Comparison of ENCODE assay signal across 2 cellular contexts in the genomic region with DNA sequence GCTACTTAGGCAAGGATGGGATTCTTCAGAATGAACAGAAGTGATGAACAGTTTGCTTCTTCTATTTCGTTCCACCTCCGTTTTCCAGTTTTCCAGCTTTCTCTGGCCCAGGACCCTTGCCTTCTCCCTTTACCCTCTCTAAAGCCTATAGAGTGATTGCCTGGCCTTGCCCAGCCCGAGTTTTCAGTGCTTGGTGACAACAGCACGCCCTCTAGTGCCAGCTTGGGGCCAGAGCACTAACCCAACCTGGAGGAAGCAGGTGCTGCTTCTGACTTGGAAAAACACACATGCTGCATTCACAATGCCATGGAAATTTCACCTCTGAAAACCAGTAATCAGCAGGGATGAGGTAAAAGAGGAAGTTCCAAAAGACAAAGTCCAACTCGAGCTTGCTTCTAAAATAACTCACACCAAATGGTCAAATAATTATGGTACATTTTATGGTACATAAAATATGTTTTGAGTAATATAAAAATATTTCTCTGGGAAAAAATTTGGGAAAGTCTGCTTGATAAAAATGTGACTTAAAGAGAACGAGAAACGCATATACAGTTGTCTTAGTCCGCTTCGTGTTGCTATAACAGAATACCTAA.
TF ChIP-seq lines count a peak whose summit lies in the region.

No MANE protein-coding gene starts in this region.

TF ChIP-seq in GM23338, 12 proteins besides CTCF, POLR2A, EP300 and RAD21 (continued from another document):
- TF ChIP-seq STAT1 (IDR thresholded peaks at IDR 0.05; ENCODE audit: unreplicated experiment) (no peak), ZNF331 (CRISPR knock-in tag; IDR thresholded peaks at IDR 0.05; ENCODE audit: low read depth) (no peak), POLR2AphosphoS5 (IDR thresholded peaks at IDR 0.05; ENCODE audit: low read depth) (no peak)

TF ChIP-seq in K562, 482 proteins besides CTCF, POLR2A, EP300 and RAD21 (continued from another document):
- TF ChIP-seq CTBP1 (IDR thresholded peaks at IDR 0.05; ENCODE audit: borderline replicate concordance) (0 out of 2 replicates have a peak, but pooled peaks have one; percentile 20), ZNF217 (CRISPR knock-in tag; IDR thresholded peaks at IDR 0.05) (0 out of 2 replicates have a peak, but pooled peaks have one; percentile 25), MEIS2 (IDR thresholded peaks at IDR 0.05; ENCODE audit: partially characterized antibody) (no peak), FUS (optimal IDR thresholded peaks at IDR 0.05; ENCODE audit: low read depth, low read length) (no peak), DPF2 (IDR thresholded peaks at IDR 0.05) (no peak), CC2D1A (IDR thresholded peaks at IDR 0.05) (peak; percentile 23; the same call in 1 of the 2 replicates), ZNF589 (CRISPR knock-in tag; IDR thresholded peaks at IDR 0.05; ENCODE audit: low read depth) (no peak), XRCC5 (IDR thresholded peaks at IDR 0.05; ENCODE audit: low read depth, low read length) (peak; percentile 85; the same call in 1 of the 2 replicates), HCFC1 (IDR thresholded peaks at IDR 0.05; ENCODE audit: low read depth, low read length) (no peak), MTA3 (IDR thresholded peaks at IDR 0.05; ENCODE audit: borderline replicate concordance) (peak; percentile 28; the same call in 1 of the 2 replicates), NONO (IDR thresholded peaks at IDR 0.05; ENCODE audit: low read depth in 2 of 2, low read length in 1 of 2) (no peak), SMC3 (conservative IDR thresholded peaks at IDR 0.05; ENCODE audit: insufficient read depth, low read depth, low read length) (peak; percentile 94), RB1 (IDR thresholded peaks at IDR 0.05; ENCODE audit: low read depth) (peak; percentile 60; the same call in 1 of the 2 replicates), MCM2 (IDR thresholded peaks at IDR 0.05; ENCODE audit: low read depth) (no peak), STAG1 (CRISPR knock-in tag; IDR thresholded peaks at IDR 0.05; ENCODE audit: borderline replicate concordance) (peak; percentile 65; the same call in 1 of the 2 replicates), SRF (CRISPR knock-in tag; IDR thresholded peaks at IDR 0.05) (0 out of 4 replicates have a peak, but pooled peaks of 1 of the 2 experiments have one; percentile 30), MCM3 (IDR thresholded peaks at IDR 0.05) (no peak), GABPB2 (CRISPR knock-in tag; conservative IDR thresholded peaks at IDR 0.05) (no peak), TARDBP (IDR thresholded peaks at IDR 0.05) (0 out of 2 replicates have a peak, but pooled peaks have one; percentile 32), MAZ (CRISPR knock-in tag; conservative IDR thresholded peaks at IDR 0.05 in 1 of 2, IDR thresholded peaks at IDR 0.05 in 1 of 2) (0 out of 4 replicates have a peak, but pooled peaks of 1 of the 2 experiments have one; percentile 21), BDP1 (IDR thresholded peaks at IDR 0.05; ENCODE audit: insufficient read depth, insufficient read length) (no peak), TAF9B (IDR thresholded peaks at IDR 0.05; ENCODE audit: partially characterized antibody) (no peak)
- TF ChIP-seq, protein P1, sequence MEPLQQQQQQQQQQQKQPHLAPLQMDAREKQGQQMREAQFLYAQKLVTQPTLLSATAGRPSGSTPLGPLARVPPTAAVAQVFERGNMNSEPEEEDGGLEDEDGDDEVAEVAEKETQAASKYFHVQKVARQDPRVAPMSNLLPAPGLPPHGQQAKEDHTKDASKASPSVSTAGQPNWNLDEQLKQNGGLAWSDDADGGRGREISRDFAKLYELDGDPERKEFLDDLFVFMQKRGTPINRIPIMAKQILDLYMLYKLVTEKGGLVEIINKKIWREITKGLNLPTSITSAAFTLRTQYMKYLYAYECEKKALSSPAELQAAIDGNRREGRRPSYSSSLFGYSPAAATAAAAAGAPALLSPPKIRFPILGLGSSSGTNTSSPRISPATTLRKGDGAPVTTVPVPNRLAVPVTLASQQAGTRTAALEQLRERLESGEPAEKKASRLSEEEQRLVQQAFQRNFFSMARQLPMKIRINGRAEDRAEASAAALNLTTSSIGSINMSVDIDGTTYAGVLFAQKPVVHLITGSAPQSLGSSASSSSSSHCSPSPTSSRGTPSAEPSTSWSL (CRISPR knock-in tag; IDR thresholded peaks at IDR 0.05; ENCODE audit: borderline replicate concordance) = no peak
- TF ChIP-seq, protein P2, sequence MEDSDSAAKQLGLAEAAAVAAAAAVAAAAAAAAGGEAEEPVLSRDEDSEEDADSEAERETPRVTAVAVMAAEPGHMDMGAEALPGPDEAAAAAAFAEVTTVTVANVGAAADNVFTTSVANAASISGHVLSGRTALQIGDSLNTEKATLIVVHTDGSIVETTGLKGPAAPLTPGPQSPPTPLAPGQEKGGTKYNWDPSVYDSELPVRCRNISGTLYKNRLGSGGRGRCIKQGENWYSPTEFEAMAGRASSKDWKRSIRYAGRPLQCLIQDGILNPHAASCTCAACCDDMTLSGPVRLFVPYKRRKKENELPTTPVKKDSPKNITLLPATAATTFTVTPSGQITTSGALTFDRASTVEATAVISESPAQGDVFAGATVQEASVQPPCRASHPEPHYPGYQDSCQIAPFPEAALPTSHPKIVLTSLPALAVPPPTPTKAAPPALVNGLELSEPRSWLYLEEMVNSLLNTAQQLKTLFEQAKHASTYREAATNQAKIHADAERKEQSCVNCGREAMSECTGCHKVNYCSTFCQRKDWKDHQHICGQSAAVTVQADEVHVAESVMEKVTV (CRISPR knock-in tag; IDR thresholded peaks at IDR 0.05) = peak; percentile 81
- TF ChIP-seq, protein P3, sequence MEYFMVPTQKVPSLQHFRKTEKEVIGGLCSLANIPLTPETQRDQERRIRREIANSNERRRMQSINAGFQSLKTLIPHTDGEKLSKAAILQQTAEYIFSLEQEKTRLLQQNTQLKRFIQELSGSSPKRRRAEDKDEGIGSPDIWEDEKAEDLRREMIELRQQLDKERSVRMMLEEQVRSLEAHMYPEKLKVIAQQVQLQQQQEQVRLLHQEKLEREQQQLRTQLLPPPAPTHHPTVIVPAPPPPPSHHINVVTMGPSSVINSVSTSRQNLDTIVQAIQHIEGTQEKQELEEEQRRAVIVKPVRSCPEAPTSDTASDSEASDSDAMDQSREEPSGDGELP (CRISPR knock-in tag; IDR thresholded peaks at IDR 0.05; ENCODE audit: borderline replicate concordance) = peak; percentile 39; the same call in 1 of the 2 replicates
- TF ChIP-seq, protein P4, sequence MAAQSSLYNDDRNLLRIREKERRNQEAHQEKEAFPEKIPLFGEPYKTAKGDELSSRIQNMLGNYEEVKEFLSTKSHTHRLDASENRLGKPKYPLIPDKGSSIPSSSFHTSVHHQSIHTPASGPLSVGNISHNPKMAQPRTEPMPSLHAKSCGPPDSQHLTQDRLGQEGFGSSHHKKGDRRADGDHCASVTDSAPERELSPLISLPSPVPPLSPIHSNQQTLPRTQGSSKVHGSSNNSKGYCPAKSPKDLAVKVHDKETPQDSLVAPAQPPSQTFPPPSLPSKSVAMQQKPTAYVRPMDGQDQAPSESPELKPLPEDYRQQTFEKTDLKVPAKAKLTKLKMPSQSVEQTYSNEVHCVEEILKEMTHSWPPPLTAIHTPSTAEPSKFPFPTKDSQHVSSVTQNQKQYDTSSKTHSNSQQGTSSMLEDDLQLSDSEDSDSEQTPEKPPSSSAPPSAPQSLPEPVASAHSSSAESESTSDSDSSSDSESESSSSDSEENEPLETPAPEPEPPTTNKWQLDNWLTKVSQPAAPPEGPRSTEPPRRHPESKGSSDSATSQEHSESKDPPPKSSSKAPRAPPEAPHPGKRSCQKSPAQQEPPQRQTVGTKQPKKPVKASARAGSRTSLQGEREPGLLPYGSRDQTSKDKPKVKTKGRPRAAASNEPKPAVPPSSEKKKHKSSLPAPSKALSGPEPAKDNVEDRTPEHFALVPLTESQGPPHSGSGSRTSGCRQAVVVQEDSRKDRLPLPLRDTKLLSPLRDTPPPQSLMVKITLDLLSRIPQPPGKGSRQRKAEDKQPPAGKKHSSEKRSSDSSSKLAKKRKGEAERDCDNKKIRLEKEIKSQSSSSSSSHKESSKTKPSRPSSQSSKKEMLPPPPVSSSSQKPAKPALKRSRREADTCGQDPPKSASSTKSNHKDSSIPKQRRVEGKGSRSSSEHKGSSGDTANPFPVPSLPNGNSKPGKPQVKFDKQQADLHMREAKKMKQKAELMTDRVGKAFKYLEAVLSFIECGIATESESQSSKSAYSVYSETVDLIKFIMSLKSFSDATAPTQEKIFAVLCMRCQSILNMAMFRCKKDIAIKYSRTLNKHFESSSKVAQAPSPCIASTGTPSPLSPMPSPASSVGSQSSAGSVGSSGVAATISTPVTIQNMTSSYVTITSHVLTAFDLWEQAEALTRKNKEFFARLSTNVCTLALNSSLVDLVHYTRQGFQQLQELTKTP (IDR thresholded peaks at IDR 0.05; ENCODE audit: low read depth in 1 of 2, partially characterized antibody in 2 of 2) = no peak
